8 cellular contexts compared by ENCODE assay signal in genomic region chr3:128226794-128227399, GRCh38.
DNase-seq lines count a peak whose midpoint lies in the region; ATAC-seq, FAIRE-seq and TF ChIP-seq lines count a peak whose summit lies in the region.

No MANE protein-coding gene starts in this region.

- H3K36me3 ChIP-seq in OCI-LY7 (ENCODE audit: insufficient read depth, low read length) (peaks cover 13% of the 10 kb centered on the region; the same call in 1 of the 2 replicates), K562 (ENCODE audit: control insufficient read depth, insufficient read depth, low read length) (no peaks in the 10 kb centered on the region)

- FAIRE-seq in K562 (lab: Jason Lieb, UNC), result peak; percentile 73

- no peak for TF ChIP-seq EP300 in K562 (IDR thresholded peaks at IDR 0.05; ENCODE audit: low read length)

- no peak overlapping the region for H2AFZ ChIP-seq in OCI-LY7 (ENCODE audit: low read length)
- no peak overlapping the region for H2AFZ ChIP-seq in K562 (ENCODE audit: low read depth, low read length)

- CTCF ChIA-PET in OCI-LY7 (lab: Charles Lee; ENCODE audit: unreplicated experiment) (no interaction called here), K562 (lab: Yijun Ruan, JAX; ENCODE audit: low intra/inter-chr PET ratio) (interaction anchor here (0.9 kb wide), 1 partner anchor 56 kb away, joined by 3 read pairs; no protein-coding TSS in a partner anchor)

- no TSS peak for BruUV-seq in OCI-LY7 (replicated peaks; lab: Mats Ljungman, UMichigan)
- BruUV-seq in K562 (replicated peaks; lab: Mats Ljungman, UMichigan), result no TSS peak

- H4K20me1 ChIP-seq in OCI-LY7 (ENCODE audit: insufficient read depth, low read length), result no peaks in the 10 kb centered on the region
- H4K20me1 ChIP-seq in K562 (replicated peaks; ENCODE audit: control insufficient read depth, insufficient read depth, low read length), result no peaks in the 10 kb centered on the region

- no peak overlapping the region for H3K4me3 ChIP-seq in OCI-LY7 (ENCODE audit: low read depth, low read length, poor library complexity, severe bottlenecking)
- no peak overlapping the region for H3K4me3 ChIP-seq in K562

- in situ Hi-C loops in K562 (cut with MboI), result no loop called here

- no peaks in the 10 kb centered on the region for H3K9me2 ChIP-seq in OCI-LY7 (ENCODE audit: insufficient read depth, low read length)

- no peak for ATAC-seq in activated CD4-positive, CD25-positive, alpha-beta regulatory T cell treated with anti-CD3 and anti-CD28 coated beads, Interleukin-2, amount 50 U/mL, for 24 hours
- ATAC-seq in K562, result peak; percentile 99
- no peak for ATAC-seq in stimulated activated naive CD8-positive, alpha-beta T cell treated with anti-CD3 and anti-CD28 coated beads, Interleukin-15, Interleukin-2, amounts not matched to agents 100 U/mL and 50 U/mL, for 24 hours
- ATAC-seq in HG02885 (IDR thresholded peaks at IDR 0.05; ENCODE audit: poor library complexity, unreplicated experiment), result no peak

- H3K27ac ChIP-seq in OCI-LY7 (ENCODE audit: low read depth, low read length, poor library complexity, severe bottlenecking) (no peak overlapping the region), K562 (ENCODE audit: extremely low read depth, low read depth, low read length) (no peak overlapping the region)

- TF ChIP-seq POLR2A in K562 (conservative IDR thresholded peaks at IDR 0.05), result no peak

- no peaks in the 10 kb centered on the region for H3K27me3 ChIP-seq in K562 (ENCODE audit: control insufficient read depth in 2 of 2, insufficient read depth in 2 of 2, low read length in 2 of 2)

- peak; percentile 66 to 83 for TF ChIP-seq RAD21 in K562 (CRISPR knock-in tag; conservative IDR thresholded peaks at IDR 0.05 in 1 of 2, IDR thresholded peaks at IDR 0.05 in 1 of 2)

- H3K4me1 ChIP-seq in OCI-LY7 (ENCODE audit: insufficient read depth, low read length, poor library complexity, severe bottlenecking), result no peaks in the 10 kb centered on the region
- 0 out of 5 replicates have a peak, but pooled peaks cover 0 to 3% of the 10 kb centered on the region in 2 experiments for H3K4me1 ChIP-seq in K562 (replicated peaks in 1 of 2; ENCODE audit: control insufficient read depth in 2 of 2, insufficient read depth in 2 of 2, low read length in 2 of 2)

- TF ChIP-seq CTCF in OCI-LY7 (conservative IDR thresholded peaks at IDR 0.05; ENCODE audit: low read length) (peak; percentile 88), K562 (IDR thresholded peaks at IDR 0.05 in 2 of 3, conservative IDR thresholded peaks at IDR 0.05 in 1 of 3; ENCODE audit: insufficient read depth in 2 of 3, low read depth in 1 of 3, low read length in 3 of 3) (peak; percentile 74 to 97 (median 87))

- H3K4me2 ChIP-seq in OCI-LY7 (ENCODE audit: low read length) (no peak overlapping the region), K562 (ENCODE audit: insufficient read depth, low read length) (no peak overlapping the region)

- DNase-seq in activated CD4-positive, CD25-positive, alpha-beta regulatory T cell treated with anti-CD3 and anti-CD28 coated beads, Interleukin-2, amount 50 U/mL, for 72 hours, result peak; percentile 42
- DNase-seq in OCI-LY7 (ENCODE audit: low spot score) (peak; percentile 36), K562 (ENCODE audit: extremely low read depth in 1 of 4, low spot score in 3 of 4) (peak; percentile 67 to 82 (median 79)), iPS-NIHi7 (ENCODE audit: extremely low spot score) (peak; percentile 93), SKM-1 (lab: John Stamatoyannopoulos, UW; ENCODE audit: unreplicated experiment) (no peak)
- peak; percentile 38 for DNase-seq in stimulated activated naive CD8-positive, alpha-beta T cell treated with anti-CD3 and anti-CD28 coated beads, Interleukin-15, Interleukin-2, amounts not matched to agents 100 U/mL and 50 U/mL, for 24 hours

- no peaks in the 10 kb centered on the region for H3K9me1 ChIP-seq in K562 (ENCODE audit: control insufficient read depth, insufficient read depth, low read length)

- no peak overlapping the region for H3K9ac ChIP-seq in K562 (ENCODE audit: insufficient read depth in 1 of 2, low read depth in 2 of 2, low read length in 2 of 2)

- H3K79me2 ChIP-seq in OCI-LY7 (ENCODE audit: insufficient read depth, low read depth, low read length) (no peaks in the 10 kb centered on the region), K562 (ENCODE audit: control insufficient read depth, insufficient read depth, low read length) (no peaks in the 10 kb centered on the region)

- intact Hi-C loops in OCI-LY7 (cut with micrococcal nuclease; ENCODE audit: unreplicated experiment) (loop anchor here (5.0 kb wide), 1 partner anchor 270 kb away; no protein-coding TSS in a partner anchor), K562 (cut with micrococcal nuclease) (loop anchor here (5.0 kb wide), 2 partner anchors 85 to 210 kb away; no protein-coding TSS in a partner anchor)

- POLR2A ChIA-PET in OCI-LY7 (lab: Charles Lee), result interaction anchor here (1.4 kb wide), 1 partner anchor 10 kb away, joined by 4 read pairs; no protein-coding TSS in a partner anchor
- POLR2A ChIA-PET in K562 (lab: Yijun Ruan, JAX), result interaction anchor here (1.2 kb wide), 1 partner anchor 13 kb away, joined by 3 read pairs; no protein-coding TSS in a partner anchor

- 25% methylated on average over 5 of the region's 5 CpGs for whole genome bisulfite sequencing in K562 (ENCODE audit: insufficient coverage, low coverage, missing lambda C conversion rate)

- H3K9me3 ChIP-seq in OCI-LY7 (ENCODE audit: low read length) (peaks cover 20% of the 10 kb centered on the region), K562 (replicated peaks; ENCODE audit: control insufficient read depth, insufficient read depth, low read depth, low read length) (peaks cover 3% of the 10 kb centered on the region; the same call in 1 of the 2 replicates)

TF ChIP-seq in K562, 482 proteins besides CTCF, POLR2A, EP300 and RAD21:
- peak in 1 of 3 experiments; percentile 15 for TF ChIP-seq YY1 (IDR thresholded peaks at IDR 0.05; ENCODE audit: borderline replicate concordance in 1 of 3, control insufficient read depth in 1 of 3, extremely low read depth in 1 of 3, insufficient read depth in 3 of 3, insufficient read length in 1 of 3, insufficient replicate concordance in 2 of 3, low read depth in 1 of 3, low read length in 2 of 3)
- 0 out of 4 replicates have a peak, but pooled peaks of 1 of the 2 experiments have one; percentile 37 for TF ChIP-seq RCOR1 (IDR thresholded peaks at IDR 0.05; ENCODE audit: borderline replicate concordance in 1 of 2, low read depth in 2 of 2, low read length in 2 of 2)
- TF ChIP-seq ZNF133 (CRISPR knock-in tag; IDR thresholded peaks at IDR 0.05), result no peak
- 0 out of 4 replicates have a peak, but pooled peaks of 1 of the 2 experiments have one; percentile 29 for TF ChIP-seq MAZ (CRISPR knock-in tag; conservative IDR thresholded peaks at IDR 0.05 in 1 of 2, IDR thresholded peaks at IDR 0.05 in 1 of 2)
- peak; percentile 22 for TF ChIP-seq CTCFL (IDR thresholded peaks at IDR 0.05; ENCODE audit: borderline replicate concordance, insufficient read depth, low read depth, low read length, poor library complexity, severe bottlenecking)
- peak; percentile 71 for TF ChIP-seq SMC3 (conservative IDR thresholded peaks at IDR 0.05; ENCODE audit: insufficient read depth, low read depth, low read length)
- TF ChIP-seq STAG1 (CRISPR knock-in tag; IDR thresholded peaks at IDR 0.05; ENCODE audit: borderline replicate concordance), result peak; percentile 54; the same call in 1 of the 2 replicates
- TF ChIP-seq NONO (IDR thresholded peaks at IDR 0.05; ENCODE audit: low read depth in 2 of 2, low read length in 1 of 2), result no peak
- TF ChIP-seq DEAF1 (CRISPR knock-in tag; IDR thresholded peaks at IDR 0.05), result peak; percentile 60; the same call in 1 of the 2 replicates
